Comparison of ENCODE assay signal across 17 cellular contexts in the genomic region with DNA sequence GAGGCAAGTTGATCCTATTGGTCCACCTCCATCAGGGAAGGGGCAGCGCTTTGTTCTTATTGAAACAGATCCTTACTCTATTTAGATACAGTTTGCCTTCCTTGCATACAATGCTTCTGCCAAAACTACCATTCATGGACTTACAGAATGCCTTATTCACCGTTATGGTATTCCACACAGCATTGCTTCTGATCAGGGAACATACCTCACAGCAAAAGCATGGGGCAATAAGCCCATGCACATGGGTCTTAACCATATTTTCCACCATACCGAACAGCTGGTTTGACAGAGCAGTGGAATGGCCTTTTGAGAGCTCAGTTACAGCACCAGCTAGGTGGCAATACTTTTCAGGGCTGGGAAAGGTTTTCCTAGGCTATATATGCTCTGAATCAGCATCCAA.
DNase-seq lines count a peak whose midpoint lies in the region; ATAC-seq and TF ChIP-seq lines count a peak whose summit lies in the region.
"Had no signal": no experiment of that assay in that cellular context is flagged by ENCODE, and none has a peak within 500 bp of the region (broad histone marks: within the 10 kb centered on the region; RNA-seq: fewer than 3 reads in every experiment).

No MANE protein-coding gene starts in this region.

- H3K4me3 Mint-ChIP-seq in activated naive CD8-positive, alpha-beta T cell treated with anti-CD3 and anti-CD28 coated beads, Interleukin-2, amount 50 U/mL, for 24 hours: no peak overlapping the region
- H3K4me3 Mint-ChIP-seq: CD4-positive, alpha-beta T cell had no signal

- no peaks in the 10 kb centered on the region for H3K36me3 Mint-ChIP-seq in activated naive CD8-positive, alpha-beta T cell treated with anti-CD3 and anti-CD28 coated beads, Interleukin-2, amount 50 U/mL, for 24 hours (ENCODE audit: low read depth)

- peaks cover under 1% of the 10 kb centered on the region for H3K9me3 Mint-ChIP-seq in activated naive CD8-positive, alpha-beta T cell treated with anti-CD3 and anti-CD28 coated beads, Interleukin-2, amount 50 U/mL, for 24 hours

- H3K27ac Mint-ChIP-seq in activated naive CD8-positive, alpha-beta T cell treated with anti-CD3 and anti-CD28 coated beads, Interleukin-2, amount 50 U/mL, for 24 hours: no peak overlapping the region
- H3K27ac Mint-ChIP-seq: CD4-positive, alpha-beta T cell had no signal

- no peaks in the 10 kb centered on the region for H3K4me1 ChIP-seq in OCI-LY7 (ENCODE audit: insufficient read depth, low read length, poor library complexity, severe bottlenecking)
- H3K4me1 ChIP-seq: BE2C had no signal

- peak; percentile 38 for DNase-seq in HCEC 1CT
- peak; percentile 29 for DNase-seq in astrocyte of the spinal cord (ENCODE audit: low read depth, low spot score)
- DNase-seq in foreskin fibroblast: peak; percentile 48 to 68
- no peak for DNase-seq in activated naive CD8-positive, alpha-beta T cell treated with anti-CD3 and anti-CD28 coated beads, Interleukin-2, amount 50 U/mL, for 24 hours
- DNase-seq in OCI-LY7 (ENCODE audit: low spot score): no peak
- DNase-seq: BE2C; Calu3; CD4-positive, alpha-beta T cell; DMS79; NCI-H1048; NCI-H2081 treated with DMSO at 0.1 percent for 48 hours; NCI-H510A treated with DMSO at 0.1 percent for 48 hours; NCI-H82 had no signal

- TF ChIP-seq CTCF in astrocyte of the spinal cord (IDR thresholded peaks at IDR 0.05; ENCODE audit: low read depth, low read length): no peak
- no peak for TF ChIP-seq CTCF in foreskin fibroblast (IDR thresholded peaks at IDR 0.05; ENCODE audit: low read depth, low read length)
- no peak for TF ChIP-seq CTCF in OCI-LY7 (conservative IDR thresholded peaks at IDR 0.05; ENCODE audit: low read length)

- intact Hi-C loops in OCI-LY7 (cut with micrococcal nuclease; ENCODE audit: unreplicated experiment): no loop called here

- no peak overlapping the region for H3K4me3 ChIP-seq in astrocyte of the spinal cord (ENCODE audit: low read depth, low read length)
- H3K4me3 ChIP-seq in foreskin fibroblast (ENCODE audit: low read depth in 1 of 2, low read length in 2 of 2): no peak overlapping the region
- no peak overlapping the region for H3K4me3 ChIP-seq in OCI-LY7 (ENCODE audit: low read depth, low read length, poor library complexity, severe bottlenecking)

- H3K4me1 Mint-ChIP-seq in activated naive CD8-positive, alpha-beta T cell treated with anti-CD3 and anti-CD28 coated beads, Interleukin-2, amount 50 U/mL, for 24 hours: no peaks in the 10 kb centered on the region

- ATAC-seq in activated naive CD8-positive, alpha-beta T cell treated with anti-CD3 and anti-CD28 coated beads, Interleukin-2, amount 50 U/mL, for 24 hours: no peak
- no peak for ATAC-seq in HG02840 (IDR thresholded peaks at IDR 0.05; ENCODE audit: low FRiP score, unreplicated experiment)
- no peak for ATAC-seq in HG03442 (IDR thresholded peaks at IDR 0.05; ENCODE audit: unreplicated experiment)
- ATAC-seq: HCT116 had no signal

- H3K27ac ChIP-seq in OCI-LY7 (ENCODE audit: low read depth, low read length, poor library complexity, severe bottlenecking): no peak overlapping the region
- H3K27ac ChIP-seq: KMS-11 had no signal

- no peaks in the 10 kb centered on the region for H3K9me2 ChIP-seq in OCI-LY7 (ENCODE audit: insufficient read depth, low read length)

- no peaks in the 10 kb centered on the region for H3K27me3 Mint-ChIP-seq in activated naive CD8-positive, alpha-beta T cell treated with anti-CD3 and anti-CD28 coated beads, Interleukin-2, amount 50 U/mL, for 24 hours
- H3K27me3 Mint-ChIP-seq: CD4-positive, alpha-beta T cell had no signal

- H2AFZ ChIP-seq in OCI-LY7 (ENCODE audit: low read length): no peak overlapping the region

- no peaks in the 10 kb centered on the region for H3K36me3 ChIP-seq in OCI-LY7 (ENCODE audit: insufficient read depth, low read length)
- H3K36me3 ChIP-seq: BE2C had no signal

- no peaks in the 10 kb centered on the region for H3K79me2 ChIP-seq in OCI-LY7 (ENCODE audit: insufficient read depth, low read depth, low read length)

- H3K4me2 ChIP-seq in OCI-LY7 (ENCODE audit: low read length): no peak overlapping the region
- H3K4me2 ChIP-seq: KMS-11 had no signal

- POLR2A ChIA-PET in OCI-LY7 (lab: Charles Lee): no interaction called here

- BruUV-seq in OCI-LY7 (replicated peaks; lab: Mats Ljungman, UMichigan): no TSS peak

- in situ Hi-C loops in astrocyte of the spinal cord (cut with HindIII; ENCODE audit: low sequenced_read_pairs): no loop called here

- no peaks in the 10 kb centered on the region for H4K20me1 ChIP-seq in OCI-LY7 (ENCODE audit: insufficient read depth, low read length)

- H3K9me3 ChIP-seq in OCI-LY7 (ENCODE audit: low read length): no peaks in the 10 kb centered on the region
- H3K9me3 ChIP-seq: BE2C had no signal

- CTCF ChIA-PET in OCI-LY7 (lab: Charles Lee; ENCODE audit: unreplicated experiment): no interaction called here

Comparison
In these comparisons a context has a peak if more than half of its experiments do, and no peak if none do; other contexts are left out.
1. DNase-seq: peak in HCEC 1CT (single experiment), astrocyte of the spinal cord (single experiment) and foreskin fibroblast (2 of 2); none in activated naive CD8-positive, alpha-beta T cell treated with anti-CD3 and anti-CD28 coated beads, Interleukin-2, amount 50 U/mL, for 24 hours (single experiment) and OCI-LY7 (single experiment).